In genomic region chr17:31581022-31581483, GRCh38 we compare ENCODE assay signal across 8 cellular contexts.
DNase-seq lines count a peak whose midpoint lies in the region; ATAC-seq and TF ChIP-seq lines count a peak whose summit lies in the region.

No MANE protein-coding gene starts in this region.

- H3K9me3 ChIP-seq in RWPE2 (ENCODE audit: severe bottlenecking) (no peaks in the 10 kb centered on the region), fibroblast of lung (ENCODE audit: control insufficient read depth, insufficient read depth, low read depth, low read length) (no peaks in the 10 kb centered on the region), ovary (no peaks in the 10 kb centered on the region)

- TF ChIP-seq POLR2A in ovary (IDR thresholded peaks at IDR 0.05), result no peak

- H3K27me3 ChIP-seq in RWPE2 (ENCODE audit: insufficient read depth, poor library complexity, severe bottlenecking) (no peaks in the 10 kb centered on the region), fibroblast of lung (ENCODE audit: control insufficient read depth, insufficient read depth, low read length) (no peaks in the 10 kb centered on the region), ovary (no peaks in the 10 kb centered on the region)

- H3K9me3 Mint-ChIP-seq in T-cell, result no peaks in the 10 kb centered on the region

- no peaks in the 10 kb centered on the region for H3K27me3 Mint-ChIP-seq in T-cell

- H3K9ac ChIP-seq in fibroblast of lung (ENCODE audit: insufficient read depth, low read length), result peak overlapping the region; percentile 20

- H3K4me2 ChIP-seq in fibroblast of lung (ENCODE audit: extremely low read depth, insufficient read depth, low read length), result peak overlapping the region; percentile 61

- no peak overlapping the region for H3K4me3 ChIP-seq in RWPE2 (ENCODE audit: severe bottlenecking)
- no peak overlapping the region for H3K4me3 ChIP-seq in fibroblast of lung (replicated peaks in 1 of 4; ENCODE audit: control extremely low read depth in 1 of 4, insufficient read depth in 1 of 4, low read depth in 3 of 4, low read length in 4 of 4)
- no peak overlapping the region for H3K4me3 ChIP-seq in ovary

- peaks cover 46% of the 10 kb centered on the region for H3K79me2 ChIP-seq in fibroblast of lung (ENCODE audit: control insufficient read depth, insufficient read depth, low read length)

- peak; percentile 81 for ATAC-seq in RWPE2 (ENCODE audit: low read depth)
- no peak for ATAC-seq in T-cell (replicated peaks in 1 of 4)

- DNase-seq in COR-L47 (lab: John Stamatoyannopoulos, UW) (peak; percentile 57), RWPE2 (ENCODE audit: low spot score) (peak; percentile 79), fibroblast of lung (ENCODE audit: low read depth in 2 of 2) (peak; percentile 80 to 93), ovary (peak; percentile 60 to 88 (median 77)), T-cell (no peak), occipital lobe (lab: John Stamatoyannopoulos, UW) (no peak), HUDEP-2 (lab: John Stamatoyannopoulos, UW; ENCODE audit: unreplicated experiment in 76 of 76) (no peak), NCI-H82 (lab: John Stamatoyannopoulos, UW) (no peak)

- H3K36me3 ChIP-seq in RWPE2 (ENCODE audit: low read depth) (no peaks in the 10 kb centered on the region; the same call in 1 of the 2 replicates), fibroblast of lung (ENCODE audit: control insufficient read depth, insufficient read depth, low read length) (peaks cover 7% of the 10 kb centered on the region), ovary (no peaks in the 10 kb centered on the region)

- H3K4me3 Mint-ChIP-seq in T-cell, result no peak overlapping the region

- intact Hi-C loops in ovary (cut with DNase I), result no loop called here

- WGBS in ovary, 3 donors, result 3 to 5% (median 4%) methylated on average over 12 to 13 of the region's 13 CpGs

- no peak overlapping the region for H3K27ac Mint-ChIP-seq in T-cell

- CTCF ChIA-PET in T-cell (lab: Charles Lee), result no interaction called here

- H2AFZ ChIP-seq in fibroblast of lung (ENCODE audit: low read length), result peak overlapping the region; percentile 13

- H3K36me3 Mint-ChIP-seq in T-cell, result no peaks in the 10 kb centered on the region

- H4K20me1 ChIP-seq in fibroblast of lung (ENCODE audit: control insufficient read depth, extremely low read depth, insufficient read depth, low read length), result no peaks in the 10 kb centered on the region

- peak overlapping the region; percentile 84 for H3K27ac ChIP-seq in RWPE2 (ENCODE audit: poor library complexity, severe bottlenecking)
- peak overlapping the region; percentile 76 for H3K27ac ChIP-seq in fibroblast of lung (ENCODE audit: insufficient read depth, low read length)
- peak overlapping the region; percentile 39 to 68 for H3K27ac ChIP-seq in ovary

- TF ChIP-seq CTCF in RWPE2 (IDR thresholded peaks at IDR 0.05; ENCODE audit: poor library complexity, severe bottlenecking), result no peak
- TF ChIP-seq CTCF in fibroblast of lung (conservative IDR thresholded peaks at IDR 0.05 in 1 of 2, IDR thresholded peaks at IDR 0.05 in 1 of 2; ENCODE audit: low read depth in 1 of 2, low read length in 2 of 2), result no peak
- TF ChIP-seq CTCF in ovary (IDR thresholded peaks at IDR 0.05), result no peak

- POLR2A ChIA-PET in T-cell (lab: Charles Lee), result no interaction called here

- H3K4me1 Mint-ChIP-seq in T-cell, result peaks cover 0 to 7% (median 0%) of the 10 kb centered on the region in 3 donors

- no peak for TF ChIP-seq EP300 in ovary (IDR thresholded peaks at IDR 0.05)

- peaks cover 40% of the 10 kb centered on the region for H3K4me1 ChIP-seq in RWPE2 (ENCODE audit: insufficient read depth, poor library complexity, severe bottlenecking)
- H3K4me1 ChIP-seq in fibroblast of lung (ENCODE audit: control insufficient read depth, extremely low read depth, insufficient read depth, low read length), result peaks cover 32% of the 10 kb centered on the region
- H3K4me1 ChIP-seq in ovary (ENCODE audit: insufficient read depth), result peaks cover 12% of the 10 kb centered on the region

Comparison
In these comparisons a context has a peak if more than half of its experiments do, and no peak if none do; other contexts are left out.
1. DNase-seq: peak in COR-L47 (single experiment), RWPE2 (single experiment), fibroblast of lung (2 of 2) and ovary (5 of 5); none in T-cell (0 of 34), occipital lobe (single experiment), HUDEP-2 (0 of 76) and NCI-H82 (single experiment).
2. Peak in every context shown above with its lines, with median percentiles within 50 percentile points of each other: H3K27ac ChIP-seq.